1 cellular context compared by ENCODE assay signal in genomic region chr14:21307641-21308040, GRCh38.
TF ChIP-seq lines count a peak whose summit lies in the region.

No MANE protein-coding gene starts in this region.

TF ChIP-seq in A549, 52 proteins besides CTCF, POLR2A, EP300 and RAD21 (continued from another document):
- TF ChIP-seq E2F6 (IDR thresholded peaks at IDR 0.05; ENCODE audit: borderline replicate concordance, low read depth) (no peak), RCOR1 (IDR thresholded peaks at IDR 0.05; ENCODE audit: low read depth, low read length) (no peak), HOXA7 (CRISPR knock-in tag; IDR thresholded peaks at IDR 0.05) (no peak), BCL3 (IDR thresholded peaks at IDR 0.05) (no peak), TFCP2L1 (CRISPR knock-in tag; IDR thresholded peaks at IDR 0.05) (no peak), KDM5A (IDR thresholded peaks at IDR 0.05) (no peak), ZC3H11A (IDR thresholded peaks at IDR 0.05) (no peak)
